In the genomic region with DNA sequence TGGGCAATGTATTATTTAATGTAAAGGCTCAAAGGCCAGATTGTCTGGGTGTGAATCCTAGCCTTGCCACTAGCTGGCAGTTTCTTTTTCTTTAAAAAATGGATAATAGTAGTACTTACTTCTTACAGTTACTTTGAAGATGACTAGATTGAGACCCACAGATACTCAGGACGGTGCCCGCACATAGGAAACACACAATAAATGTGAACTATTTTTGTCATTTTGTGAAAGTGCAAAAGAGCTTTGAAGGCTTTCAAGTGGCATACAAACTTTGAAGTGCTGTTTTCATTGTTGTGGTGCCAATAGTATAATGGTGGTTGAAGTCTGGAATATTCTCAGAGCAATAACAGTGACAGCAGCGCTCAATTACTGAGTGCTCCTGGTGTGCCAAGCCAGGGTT, we compare ENCODE assay signal across 21 cellular contexts.
"Had no signal": no experiment of that assay in that cellular context is flagged by ENCODE, and none has a peak within 500 bp of the region (broad histone marks: within the 10 kb centered on the region; RNA-seq: fewer than 3 reads in every experiment).

No MANE protein-coding gene starts in this region.

- FAIRE-seq: colon, pancreas, small intestine had no signal

- H3K36me3 ChIP-seq: lower lobe of right lung, neutrophil, pancreas, right lobe of liver, stomach had no signal

- H3K27ac Mint-ChIP-seq: activated naive CD8-positive, alpha-beta T cell treated with anti-CD3 and anti-CD28 coated beads, Interleukin-2, amount 10 ng/mL, durations not matched to agents 7 days and 5 days; natural killer cell treated with Interleukin-12 subunit alpha and Interleukin-12 subunit beta and Interleukin-15 and Interleukin-18, amount 100 ng/mL, for 72 hours had no signal

- ATAC-seq: body of pancreas; foreskin keratinocyte; lower lobe of right lung; natural killer cell treated with Interleukin-12 subunit alpha and Interleukin-12 subunit beta and Interleukin-15 and Interleukin-18, amount 100 ng/mL, for 72 hours; pancreas; right lobe of liver had no signal

- H3K4me1 ChIP-seq: body of pancreas, foreskin keratinocyte, lower lobe of right lung, pancreas, right lobe of liver, stomach had no signal

- DNase-seq: activated CD4-positive, alpha-beta T cell treated with anti-CD3 and anti-CD28 coated beads, Interleukin-2, amount 50 U/mL, for 4 hours; activated effector memory CD4-positive, alpha-beta T cell treated with anti-CD3 and anti-CD28 coated beads, Interleukin-2, amount 50 U/mL, for 16 hours; activated naive CD8-positive, alpha-beta T cell treated with anti-CD3 and anti-CD28 coated beads, Interleukin-2, amount 10 ng/mL, durations not matched to agents 7 days and 5 days; body of pancreas; dorsolateral prefrontal cortex; foreskin keratinocyte; hippocampal formation; islet precursor cell; lower lobe of right lung; pancreas; right lobe of liver; small intestine; stimulated activated CD4-positive, alpha-beta T cell treated with anti-CD3 and anti-CD28 coated beads, Interleukin-15, amount 100 ng/mL, for 24 hours; stimulated activated CD4-positive, alpha-beta T cell treated with anti-CD3 and anti-CD28 coated beads, Interleukin-2, amount 100 ng/mL, for 48 hours; T1000; trophoblast cell had no signal

- H3K9me3 ChIP-seq: body of pancreas, lower lobe of right lung, neutrophil, pancreas, right lobe of liver, stomach had no signal

- H3K36me3 Mint-ChIP-seq: natural killer cell treated with Interleukin-12 subunit alpha and Interleukin-12 subunit beta and Interleukin-15 and Interleukin-18, amount 100 ng/mL, for 72 hours had no signal

- H3K4me3 ChIP-seq: body of pancreas, dorsolateral prefrontal cortex, lower lobe of right lung, pancreas, right lobe of liver, stomach had no signal

- H3K27ac ChIP-seq: body of pancreas, dorsolateral prefrontal cortex, epithelial cell of prostate, foreskin keratinocyte, lower lobe of right lung, neutrophil, pancreas, right lobe of liver, stomach had no signal

- H3K27me3 ChIP-seq: body of pancreas, foreskin keratinocyte, pancreas, right lobe of liver had no signal

- H3K27me3 Mint-ChIP-seq: activated naive CD8-positive, alpha-beta T cell treated with anti-CD3 and anti-CD28 coated beads, Interleukin-2, amount 10 ng/mL, durations not matched to agents 7 days and 5 days had no signal

- H3K4me3 Mint-ChIP-seq: activated naive CD8-positive, alpha-beta T cell treated with anti-CD3 and anti-CD28 coated beads, Interleukin-2, amount 10 ng/mL, durations not matched to agents 7 days and 5 days; natural killer cell treated with Interleukin-12 subunit alpha and Interleukin-12 subunit beta and Interleukin-15 and Interleukin-18, amount 100 ng/mL, for 72 hours had no signal
